8 cellular contexts compared by ENCODE assay signal in genomic region chr13:114099918-114100445, GRCh38. TPM values are rescaled to one million over a fixed set of nuclear protein-coding genes. Genes with fewer than 3 reads are reported as not detected.
DNase-seq lines count a peak whose midpoint lies in the region; ATAC-seq and TF ChIP-seq lines count a peak whose summit lies in the region.

No MANE protein-coding gene starts in this region.

- intact Hi-C loops in activated T-helper 1 cell treated with anti-CD3 and anti-CD28 coated beads, Interleukin-12 subunit alpha, Interleukin-12 subunit beta, Interleukin-2, Interleukin-4 antibody, amounts not matched to agents 30 ng/mL and 10 ng/mL and 1 ng/mL, durations not matched to agents 14 hours and 24 hours and 36 hours (cut with micrococcal nuclease): no loop called here

- no peak overlapping the region for H3K4me3 Mint-ChIP-seq in activated T-helper 1 cell treated with anti-CD3 and anti-CD28 coated beads, Interleukin-12 subunit alpha, Interleukin-12 subunit beta, Interleukin-2, Interleukin-4 antibody, amounts not matched to agents 30 ng/mL and 10 ng/mL and 1 ng/mL, durations not matched to agents 14 hours and 24 hours and 36 hours
- H3K4me3 Mint-ChIP-seq in type B pancreatic cell: peak overlapping the region; percentile 81

- no peaks in the 10 kb centered on the region for H3K27me3 Mint-ChIP-seq in activated T-helper 1 cell treated with anti-CD3 and anti-CD28 coated beads, Interleukin-12 subunit alpha, Interleukin-12 subunit beta, Interleukin-2, Interleukin-4 antibody, amounts not matched to agents 30 ng/mL and 10 ng/mL and 1 ng/mL, durations not matched to agents 14 hours and 24 hours and 36 hours (ENCODE audit: insufficient read depth)
- H3K27me3 Mint-ChIP-seq in type B pancreatic cell: peaks cover 3% of the 10 kb centered on the region

- ATAC-seq in GM18519 (IDR thresholded peaks at IDR 0.05; ENCODE audit: low FRiP score, unreplicated experiment) (no peak), GM21529 (IDR thresholded peaks at IDR 0.05; ENCODE audit: unreplicated experiment) (no peak)

- H3K36me3 Mint-ChIP-seq in activated T-helper 1 cell treated with anti-CD3 and anti-CD28 coated beads, Interleukin-12 subunit alpha, Interleukin-12 subunit beta, Interleukin-2, Interleukin-4 antibody, amounts not matched to agents 30 ng/mL and 10 ng/mL and 1 ng/mL, durations not matched to agents 14 hours and 24 hours and 36 hours (ENCODE audit: low read depth): peaks cover 18% of the 10 kb centered on the region
- no peaks in the 10 kb centered on the region for H3K36me3 Mint-ChIP-seq in type B pancreatic cell

- no peaks in the 10 kb centered on the region for H3K9me3 Mint-ChIP-seq in activated T-helper 1 cell treated with anti-CD3 and anti-CD28 coated beads, Interleukin-12 subunit alpha, Interleukin-12 subunit beta, Interleukin-2, Interleukin-4 antibody, amounts not matched to agents 30 ng/mL and 10 ng/mL and 1 ng/mL, durations not matched to agents 14 hours and 24 hours and 36 hours
- no peaks in the 10 kb centered on the region for H3K9me3 Mint-ChIP-seq in type B pancreatic cell

- H3K27ac Mint-ChIP-seq in activated T-helper 1 cell treated with anti-CD3 and anti-CD28 coated beads, Interleukin-12 subunit alpha, Interleukin-12 subunit beta, Interleukin-2, Interleukin-4 antibody, amounts not matched to agents 30 ng/mL and 10 ng/mL and 1 ng/mL, durations not matched to agents 14 hours and 24 hours and 36 hours: peak overlapping the region; percentile 71
- peak overlapping the region; percentile 92 for H3K27ac Mint-ChIP-seq in type B pancreatic cell

- peak; percentile 21 for DNase-seq in activated T-cell treated with anti-CD3 and anti-CD28 coated beads, Interleukin-2, amount 50 U/mL, for 1 hour
- no peak for DNase-seq in activated T-cell treated with anti-CD3 and anti-CD28 coated beads, Interleukin-2, amount 50 U/mL, for 48 hours
- DNase-seq in activated T-helper 1 cell treated with anti-CD3 and anti-CD28 coated beads, Interleukin-12 subunit alpha, Interleukin-12 subunit beta, Interleukin-2, Interleukin-4 antibody, amounts not matched to agents 30 ng/mL and 10 ng/mL and 1 ng/mL, durations not matched to agents 14 hours and 24 hours and 36 hours (ENCODE audit: low spot score): no peak
- peak; percentile 93 for DNase-seq in islet precursor cell
- DNase-seq in type B pancreatic cell (ENCODE audit: extremely low spot score, unreplicated experiment): no peak
- DNase-seq in effector CD8-positive, alpha-beta T cell (lab: John Stamatoyannopoulos, UW): no peak

- peaks cover 19% of the 10 kb centered on the region for H3K4me1 Mint-ChIP-seq in activated T-helper 1 cell treated with anti-CD3 and anti-CD28 coated beads, Interleukin-12 subunit alpha, Interleukin-12 subunit beta, Interleukin-2, Interleukin-4 antibody, amounts not matched to agents 30 ng/mL and 10 ng/mL and 1 ng/mL, durations not matched to agents 14 hours and 24 hours and 36 hours (ENCODE audit: low read depth)
- peaks cover 24% of the 10 kb centered on the region for H3K4me1 Mint-ChIP-seq in type B pancreatic cell (ENCODE audit: unreplicated experiment)

- no peak for TF ChIP-seq CTCF in type B pancreatic cell (conservative IDR thresholded peaks at IDR 0.05)

RNA-seq across cellular contexts. Expression of gene RASA3, which starts 32.4 kb away (rescaled TPM):
- total RNA-seq in activated T-helper 1 cell treated with anti-CD3 and anti-CD28 coated beads, Interleukin-12 subunit alpha, Interleukin-12 subunit beta, Interleukin-2, Interleukin-4 antibody, amounts not matched to agents 30 ng/mL and 10 ng/mL and 1 ng/mL, durations not matched to agents 14 hours and 24 hours and 36 hours: 22.9 and 23.5 TPM in 2 replicates
- total RNA-seq in type B pancreatic cell (ENCODE audit: low replicate concordance): 1.9 and 9.3 TPM in 2 replicates

Comparison
In these comparisons a context has a peak if more than half of its experiments do, and no peak if none do; other contexts are left out.
1. DNase-seq: peak in activated T-cell treated with anti-CD3 and anti-CD28 coated beads, Interleukin-2, amount 50 U/mL, for 1 hour (single experiment) and islet precursor cell (single experiment); none in activated T-cell treated with anti-CD3 and anti-CD28 coated beads, Interleukin-2, amount 50 U/mL, for 48 hours (0 of 2), activated T-helper 1 cell treated with anti-CD3 and anti-CD28 coated beads, Interleukin-12 subunit alpha, Interleukin-12 subunit beta, Interleukin-2, Interleukin-4 antibody, amounts not matched to agents 30 ng/mL and 10 ng/mL and 1 ng/mL, durations not matched to agents 14 hours and 24 hours and 36 hours (single experiment), type B pancreatic cell (single experiment) and effector CD8-positive, alpha-beta T cell (single experiment).